In the genomic region with DNA sequence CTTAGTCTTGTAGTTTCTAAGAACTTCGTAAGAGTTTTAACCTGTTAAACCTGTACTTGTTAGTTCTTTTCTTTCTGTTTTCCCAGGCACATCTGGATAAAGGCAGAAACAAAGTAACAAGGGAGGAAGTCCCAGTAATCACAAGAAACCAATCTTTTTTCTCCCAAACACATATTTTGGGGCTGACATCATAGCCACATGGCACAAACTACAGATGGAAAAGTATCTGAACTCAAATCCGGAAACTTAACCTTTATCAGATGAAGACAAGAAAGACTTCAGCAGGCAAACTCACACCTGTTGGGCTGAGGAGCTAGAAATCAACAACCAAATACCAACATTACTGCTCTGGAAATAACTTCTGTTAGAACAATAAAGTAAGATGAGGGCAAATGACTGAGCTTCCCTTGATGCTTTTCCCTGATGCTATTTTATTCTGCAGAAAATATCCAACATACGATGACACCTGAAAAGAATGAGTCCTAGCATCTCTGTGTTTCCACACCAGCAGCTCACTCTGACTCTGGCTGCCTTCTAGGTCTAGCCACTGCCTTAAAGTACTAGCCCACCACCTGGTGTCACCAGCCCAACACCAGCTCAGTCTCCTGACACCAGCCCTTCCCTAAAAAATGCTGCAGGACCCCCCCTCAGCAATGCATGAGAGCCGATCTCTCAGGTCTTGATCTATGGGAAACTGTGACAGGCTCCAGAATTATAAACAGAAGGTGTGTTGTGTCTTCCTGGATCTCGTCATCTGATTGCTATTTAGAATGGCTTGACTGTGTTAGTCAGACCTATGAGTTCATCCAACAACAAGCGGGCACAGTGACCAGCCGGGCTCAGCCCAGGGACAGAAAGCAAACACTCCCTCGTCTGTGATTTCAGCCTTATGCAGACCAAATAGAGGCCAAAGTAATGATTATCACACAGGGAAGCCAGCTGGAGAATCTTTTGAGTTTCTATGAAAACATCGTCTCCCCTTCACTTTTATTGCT, we compare ENCODE assay signal across 10 cellular contexts.
A peak's percentile ranks its signal among the peaks of the same experiment; 100 is the strongest.
DNase-seq lines count a peak whose midpoint lies in the region; ATAC-seq and TF ChIP-seq lines count a peak whose summit lies in the region.
"Had no signal": no experiment of that assay in that cellular context is flagged by ENCODE, and none has a peak within 500 bp of the region (broad histone marks: within the 10 kb centered on the region; RNA-seq: fewer than 3 reads in every experiment).

No MANE protein-coding gene starts in this region.

- peak overlapping the region; percentile 100 for H3K27ac ChIP-seq in ACC112 (ENCODE audit: low read depth, low read length)
- no peak overlapping the region for H3K27ac ChIP-seq in naive thymus-derived CD4-positive, alpha-beta T cell (ENCODE audit: low read depth, low read length)

- peaks cover 0 to 13% (median 0%) of the 10 kb centered on the region in 5 donors for H3K27me3 Mint-ChIP-seq in naive thymus-derived CD4-positive, alpha-beta T cell

- intact Hi-C loops in naive thymus-derived CD4-positive, alpha-beta T cell (cut with micrococcal nuclease), result loop anchor here in 1 of 2 donors (5.0 kb wide), 1 partner anchor 95 kb away; no protein-coding TSS in a partner anchor

- no peaks in the 10 kb centered on the region for H3K27me3 ChIP-seq in ACC112 (ENCODE audit: insufficient read depth, low read length)
- no peaks in the 10 kb centered on the region for H3K27me3 ChIP-seq in naive thymus-derived CD4-positive, alpha-beta T cell (ENCODE audit: control insufficient read depth in 2 of 2, insufficient read depth in 2 of 2, low read length in 2 of 2)

- H3K9me3 ChIP-seq in naive thymus-derived CD4-positive, alpha-beta T cell (ENCODE audit: control insufficient read depth in 2 of 3, low read length in 3 of 3), result no peaks in the 10 kb centered on the region

- no peak for TF ChIP-seq CTCF in epithelial cell of esophagus (IDR thresholded peaks at IDR 0.05; ENCODE audit: insufficient read depth, low read depth, low read length, missing control alignments)

- peaks cover 57% of the 10 kb centered on the region for H3K4me1 ChIP-seq in ACC112 (ENCODE audit: control insufficient read depth, insufficient read depth, low read length, unreplicated experiment)
- H3K4me1 ChIP-seq in naive thymus-derived CD4-positive, alpha-beta T cell (ENCODE audit: control insufficient read depth in 2 of 2, insufficient read depth in 2 of 2, low read length in 2 of 2), result peaks cover 0 to 4% of the 10 kb centered on the region in 2 donors

- peak overlapping the region in 6 of 9 donors; percentile 6 to 83 (median 64) for H3K27ac Mint-ChIP-seq in naive thymus-derived CD4-positive, alpha-beta T cell

- peaks cover 7 to 43% (median 36%) of the 10 kb centered on the region in 7 donors for H3K4me1 Mint-ChIP-seq in naive thymus-derived CD4-positive, alpha-beta T cell

- H2AFZ ChIP-seq in ACC112 (ENCODE audit: low read length, unreplicated experiment), result peak overlapping the region; percentile 2

- CTCF ChIA-PET in naive thymus-derived CD4-positive, alpha-beta T cell (lab: Charles Lee), result interaction anchor here (0.7 kb wide), 1 partner anchor 21 kb away, joined by 3 read pairs; no protein-coding TSS in a partner anchor

- DNase-seq in NCI-H226 (peak; percentile 75), epithelial cell of esophagus (ENCODE audit: low read depth) (peak; percentile 95), NCI-H446 treated with DMSO at 0.1 percent for 48 hours (lab: John Stamatoyannopoulos, UW) (no peak)
- DNase-seq in naive thymus-derived CD4-positive, alpha-beta T cell, result no peak
- no peak for DNase-seq in stimulated activated CD4-positive, alpha-beta T cell treated with anti-CD3 and anti-CD28 coated beads, Interleukin-15, amount 100 ng/mL, for 24 hours
- DNase-seq: activated T-cell treated with anti-CD3 and anti-CD28 coated beads for 4 hours, retina had no signal

- no peaks in the 10 kb centered on the region for H3K36me3 ChIP-seq in ACC112 (ENCODE audit: insufficient read depth, low read length)
- H3K36me3 ChIP-seq in naive thymus-derived CD4-positive, alpha-beta T cell (ENCODE audit: control insufficient read depth in 2 of 3, insufficient read depth in 3 of 3, low read length in 3 of 3), result no peaks in the 10 kb centered on the region

- no peak for ATAC-seq in naive thymus-derived CD4-positive, alpha-beta T cell
- no peak for ATAC-seq in activated CD4-positive, CD25-positive, alpha-beta regulatory T cell treated with anti-CD3 and anti-CD28 coated beads, Interleukin-2, amount 50 U/mL, for 24 hours
- ATAC-seq in HG03108 (IDR thresholded peaks at IDR 0.05; ENCODE audit: unreplicated experiment), result no peak

- POLR2A ChIA-PET in naive thymus-derived CD4-positive, alpha-beta T cell (lab: Charles Lee), result interaction anchor here (1.2 kb wide), 1 partner anchor 166 kb away, joined by 3 read pairs; a partner anchor contains a TSS

- peak overlapping the region; percentile 57 for H3K4me3 ChIP-seq in ACC112 (ENCODE audit: low read depth, low read length)
- H3K4me3 ChIP-seq in epithelial cell of esophagus (ENCODE audit: low read length), result no peak overlapping the region
- no peak overlapping the region for H3K4me3 ChIP-seq in naive thymus-derived CD4-positive, alpha-beta T cell (ENCODE audit: low read length)

- no peaks in the 10 kb centered on the region for H3K79me2 ChIP-seq in ACC112 (ENCODE audit: control insufficient read depth, insufficient read depth, low read length, unreplicated experiment)

- no peak overlapping the region for H3K4me3 Mint-ChIP-seq in naive thymus-derived CD4-positive, alpha-beta T cell

- H3K9me3 Mint-ChIP-seq in naive thymus-derived CD4-positive, alpha-beta T cell, result no peaks in the 10 kb centered on the region

- H3K36me3 Mint-ChIP-seq in naive thymus-derived CD4-positive, alpha-beta T cell, result peaks cover 0 to 27% (median 16%) of the 10 kb centered on the region in 5 donors

Comparison
In these comparisons a context has a peak if more than half of its experiments do, and no peak if none do; other contexts are left out.
1. DNase-seq: peak in NCI-H226 (single experiment) and epithelial cell of esophagus (single experiment); none in naive thymus-derived CD4-positive, alpha-beta T cell (0 of 9), NCI-H446 treated with DMSO at 0.1 percent for 48 hours (single experiment) and stimulated activated CD4-positive, alpha-beta T cell treated with anti-CD3 and anti-CD28 coated beads, Interleukin-15, amount 100 ng/mL, for 24 hours (single experiment).